In genomic region chr17:30290696-30291570, GRCh38 we compare ENCODE assay signal across 8 cellular contexts. TPM values are rescaled to one million over a fixed set of nuclear protein-coding genes. Genes with fewer than 3 reads are reported as not detected.
DNase-seq lines count a peak whose midpoint lies in the region; ATAC-seq and TF ChIP-seq lines count a peak whose summit lies in the region.

No MANE protein-coding gene starts in this region.

- H3K4me3 ChIP-seq in right cardiac atrium (ENCODE audit: low read length) = peak overlapping the region; percentile 90
- H3K4me3 ChIP-seq in retinal pigment epithelial cell (ENCODE audit: low read length) = peak overlapping the region; percentile 90

- H3K4me1 ChIP-seq in right cardiac atrium (ENCODE audit: control insufficient read depth, insufficient read depth, low read length) = no peaks in the 10 kb centered on the region

- no peak for TF ChIP-seq CTCF in retinal pigment epithelial cell (conservative IDR thresholded peaks at IDR 0.05; ENCODE audit: low read depth, low read length)

- no peaks in the 10 kb centered on the region for H3K9me3 Mint-ChIP-seq in activated naive CD8-positive, alpha-beta T cell (ENCODE audit: low read depth)

- H3K27ac Mint-ChIP-seq in activated naive CD8-positive, alpha-beta T cell = peak overlapping the region; percentile 99

- 4% methylated on average over 22 of the region's 22 CpGs for WGBS in right cardiac atrium

- peaks cover 20% of the 10 kb centered on the region for H3K4me1 Mint-ChIP-seq in activated naive CD8-positive, alpha-beta T cell (ENCODE audit: low read depth)

- no peaks in the 10 kb centered on the region for H3K27me3 Mint-ChIP-seq in activated naive CD8-positive, alpha-beta T cell

- no peak overlapping the region for H3K27ac ChIP-seq in right cardiac atrium (ENCODE audit: low read length)

- no peaks in the 10 kb centered on the region for H3K27me3 ChIP-seq in right cardiac atrium (ENCODE audit: control insufficient read depth, insufficient read depth)

- DNase-seq in SHP77 (lab: John Stamatoyannopoulos, UW) (peak; percentile 15 to 62), SHP77 treated with DMSO at 0.1 percent for 48 hours (lab: John Stamatoyannopoulos, UW) (no peak), RKO (ENCODE audit: low spot score) (peak; percentile 62), right cardiac atrium (peak; percentile 33 to 79 (median 64)), retinal pigment epithelial cell (ENCODE audit: low read depth) (no peak)

- H3K9me3 ChIP-seq in right cardiac atrium (ENCODE audit: control insufficient read depth, low read length) = no peaks in the 10 kb centered on the region

- H3K4me3 Mint-ChIP-seq in activated naive CD8-positive, alpha-beta T cell = peak overlapping the region; percentile 98

- no peak for TF ChIP-seq POLR2A in GM18505 (IDR thresholded peaks at IDR 0.05; ENCODE audit: borderline replicate concordance, extremely low read depth, insufficient read depth, insufficient read length)

- peaks cover 12% of the 10 kb centered on the region for H3K36me3 Mint-ChIP-seq in activated naive CD8-positive, alpha-beta T cell

- peak; percentile 39 for ATAC-seq in HG03280 (IDR thresholded peaks at IDR 0.05; ENCODE audit: unreplicated experiment)
- ATAC-seq in right cardiac atrium = peak; percentile 61 to 65
- ATAC-seq in GM18505 (IDR thresholded peaks at IDR 0.05; ENCODE audit: unreplicated experiment) = no peak

- intact Hi-C loops in right cardiac atrium (cut with DNase I) = no loop called here

RNA-seq across cellular contexts. Expression of gene BLMH, which starts 0.8 kb away (rescaled TPM):
- 10 to 100 TPM; 14.6 to 20.6 (median 17.3) TPM for total RNA-seq in right cardiac atrium
- polyA plus RNA-seq in right cardiac atrium = 11.1 TPM

RNA-seq across cellular contexts. Expression of gene TMIGD1, which starts 42.9 kb away (rescaled TPM):
- not detected for total RNA-seq in right cardiac atrium
- polyA plus RNA-seq in right cardiac atrium = not detected

RNA-seq across cellular contexts. Expression of gene SLC6A4, which starts 55.4 kb away (rescaled TPM):
- 1 to 10 TPM in 3 of 4 donors, under 1 TPM in 1; 0.19 to 3.3 (median 1.1) TPM for total RNA-seq in right cardiac atrium
- 1.2 TPM for polyA plus RNA-seq in right cardiac atrium

Comparison
In these comparisons a context has a peak if more than half of its experiments do, and no peak if none do; other contexts are left out.
1. DNase-seq: peak in SHP77 (2 of 2), RKO (single experiment) and right cardiac atrium (3 of 3); none in SHP77 treated with DMSO at 0.1 percent for 48 hours (single experiment) and retinal pigment epithelial cell (single experiment).